ENCODE assay signal across 9 cellular contexts in the genomic region with DNA sequence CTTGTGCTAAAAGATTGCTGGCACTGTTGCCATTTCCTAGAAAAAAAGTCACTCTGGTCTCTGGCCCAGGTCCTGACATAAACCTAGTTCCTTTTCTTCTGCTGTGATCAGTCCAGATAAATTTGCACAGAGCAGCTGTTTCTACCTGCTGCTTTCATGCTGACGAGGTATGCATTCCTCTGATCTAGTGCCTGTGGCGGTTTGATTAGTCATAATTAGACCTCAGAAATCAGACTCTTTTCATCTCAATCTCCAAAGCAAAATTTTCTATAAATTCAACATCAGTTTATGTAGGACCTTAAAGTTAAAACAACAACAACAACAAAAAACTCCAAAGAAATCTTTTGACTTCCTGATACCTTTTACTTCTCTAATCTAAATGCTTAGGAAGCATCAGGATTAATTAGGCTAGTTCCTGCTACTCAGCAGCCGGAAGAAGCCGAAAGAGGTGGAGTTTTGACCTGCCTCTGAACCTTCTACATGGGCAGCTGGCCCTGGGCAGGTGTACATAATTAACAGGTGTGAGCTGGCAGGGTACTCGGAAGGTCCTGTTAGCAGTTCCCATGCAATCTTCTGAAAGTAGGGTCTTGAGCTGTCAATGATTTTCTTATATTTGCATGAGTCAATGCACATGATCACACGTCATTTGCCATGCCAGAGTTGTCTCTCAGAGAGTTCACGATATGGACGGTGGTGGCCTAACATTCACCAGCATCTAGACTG.
DNase-seq lines count a peak whose midpoint lies in the region; ATAC-seq, FAIRE-seq and TF ChIP-seq lines count a peak whose summit lies in the region.
"Had no signal": no experiment of that assay in that cellular context is flagged by ENCODE, and none has a peak within 500 bp of the region (broad histone marks: within the 10 kb centered on the region; RNA-seq: fewer than 3 reads in every experiment).

No MANE protein-coding gene starts in this region.

- POLR2A ChIA-PET in HepG2 (lab: Yijun Ruan, JAX) = no interaction called here

- peaks cover 3% of the 10 kb centered on the region for H3K4me1 Mint-ChIP-seq in T-helper 17 cell
- peaks cover 2% of the 10 kb centered on the region for H3K4me1 Mint-ChIP-seq in CD14-positive monocyte

- no peaks in the 10 kb centered on the region for H3K9me3 ChIP-seq in HepG2 (ENCODE audit: low read length)
- H3K9me3 ChIP-seq in right lobe of liver = no peaks in the 10 kb centered on the region
- H3K9me3 ChIP-seq in T-helper 17 cell (ENCODE audit: control insufficient read depth, low read length, poor library complexity, severe bottlenecking) = no peaks in the 10 kb centered on the region

- intact Hi-C loops in HepG2 (cut with micrococcal nuclease; ENCODE audit: unreplicated experiment) (no loop called here), right lobe of liver (cut with DNase I) (no loop called here), posterior vena cava (cut with DNase I) (loop anchor here in 1 of 2 donors (10.0 kb wide), 1 partner anchor 195 kb away; no protein-coding TSS in a partner anchor), CD14-positive monocyte (cut with micrococcal nuclease) (no loop called here)

- H2AFZ ChIP-seq in HepG2 (ENCODE audit: low read length) = no peak overlapping the region

- no peak overlapping the region for H3K4me2 ChIP-seq in HepG2 (ENCODE audit: low read depth, low read length)

- no peak overlapping the region for H3K27ac ChIP-seq in HepG2 (ENCODE audit: extremely low read length, insufficient read depth, low read length)
- no peak overlapping the region for H3K27ac ChIP-seq in right lobe of liver

- no peak for FAIRE-seq in HepG2 (lab: Jason Lieb, UNC)

- TF ChIP-seq CTCF in HepG2 (CRISPR knock-in tag; IDR thresholded peaks at IDR 0.05) (no peak), right lobe of liver (IDR thresholded peaks at IDR 0.05) (no peak), CD14-positive monocyte (IDR thresholded peaks at IDR 0.05) (no peak)

- no peaks in the 10 kb centered on the region for H3K79me2 ChIP-seq in HepG2 (ENCODE audit: insufficient read depth, low read length)

- no peaks in the 10 kb centered on the region for H3K36me3 ChIP-seq in HepG2 (replicated peaks in 1 of 2; ENCODE audit: control insufficient read depth in 1 of 2, insufficient read depth in 2 of 2, low read length in 2 of 2)
- no peaks in the 10 kb centered on the region for H3K36me3 ChIP-seq in right lobe of liver

- ATAC-seq in HepG2 (no peak), right lobe of liver (no peak), HG03280 (IDR thresholded peaks at IDR 0.05; ENCODE audit: unreplicated experiment) (peak; percentile 75), T-helper 17 cell (peak; percentile 77)

- H3K27ac Mint-ChIP-seq in T-helper 17 cell = peak overlapping the region; percentile 9
- no peak overlapping the region for H3K27ac Mint-ChIP-seq in CD14-positive monocyte
- H3K27ac Mint-ChIP-seq: stimulated activated naive CD8-positive, alpha-beta T cell treated with anti-CD3 and anti-CD28 coated beads, Interleukin-15, Interleukin-2, amounts not matched to agents 100 ng/mL and 50 ng/mL, for 24 hours had no signal

- H3K9ac ChIP-seq in HepG2 (ENCODE audit: insufficient read depth, low read depth, low read length) = no peak overlapping the region

- in situ Hi-C loops in HepG2 (cut with HindIII; ENCODE audit: extremely low pct_ligation_motif_present, low pct_unique_long_range_greater_than_20kb) = no loop called here

- H3K4me1 ChIP-seq in HepG2 (ENCODE audit: insufficient read depth, low read length) (peaks cover 6% of the 10 kb centered on the region), right lobe of liver (peaks cover 0 to 10% (median 0%) of the 10 kb centered on the region in 4 donors)

- H3K4me3 Mint-ChIP-seq in T-helper 17 cell (no peak overlapping the region), CD14-positive monocyte (no peak overlapping the region)
- H3K4me3 Mint-ChIP-seq: stimulated activated naive CD8-positive, alpha-beta T cell treated with anti-CD3 and anti-CD28 coated beads, Interleukin-15, Interleukin-2, amounts not matched to agents 100 ng/mL and 50 ng/mL, for 24 hours had no signal

- WGBS in HepG2 (ENCODE audit: low lambda C conversion rate) = 21% methylated on average over 8 of the region's 8 CpGs
- 80% methylated on average over 8 of the region's 8 CpGs for WGBS in right lobe of liver (ENCODE audit: insufficient coverage, low coverage, low lambda C conversion rate, missing lambda C conversion rate)

- no peak for DNase-seq in HepG2 (ENCODE audit: low spot score)
- no peak for DNase-seq in right lobe of liver
- no peak for DNase-seq in T-helper 17 cell
- DNase-seq in posterior vena cava (ENCODE audit: low spot score) = no peak
- DNase-seq in AML-193 (lab: John Stamatoyannopoulos, UW) = no peak
- no peak for DNase-seq in superior temporal gyrus (ENCODE audit: extremely low spot score)
- no peak for DNase-seq in CD14-positive monocyte (ENCODE audit: low spot score)

- H3K4me3 ChIP-seq in HepG2 (replicated peaks in 1 of 3; ENCODE audit: insufficient read depth in 1 of 3, low read depth in 2 of 3, low read length in 3 of 3) (no peak overlapping the region), right lobe of liver (no peak overlapping the region)

- peaks cover 12% of the 10 kb centered on the region for H3K27me3 Mint-ChIP-seq in T-helper 17 cell
- peaks cover 0 to 1% (median 0%) of the 10 kb centered on the region in 3 donors for H3K27me3 Mint-ChIP-seq in CD14-positive monocyte (ENCODE audit: low read depth in 3 of 3)
- H3K27me3 Mint-ChIP-seq: stimulated activated naive CD8-positive, alpha-beta T cell treated with anti-CD3 and anti-CD28 coated beads, Interleukin-15, Interleukin-2, amounts not matched to agents 100 ng/mL and 50 ng/mL, for 24 hours had no signal

- peaks cover 0 to 2% (median 0%) of the 10 kb centered on the region in 7 donors for H3K9me3 Mint-ChIP-seq in CD14-positive monocyte
- H3K9me3 Mint-ChIP-seq: stimulated activated naive CD8-positive, alpha-beta T cell treated with anti-CD3 and anti-CD28 coated beads, Interleukin-15, Interleukin-2, amounts not matched to agents 100 ng/mL and 50 ng/mL, for 24 hours had no signal

- TF ChIP-seq RAD21 in HepG2 (CRISPR knock-in tag; IDR thresholded peaks at IDR 0.05) = no peak

- no peaks in the 10 kb centered on the region for H4K20me1 ChIP-seq in HepG2 (ENCODE audit: insufficient read depth, low read length)

- TF ChIP-seq POLR2A in HepG2 (IDR thresholded peaks at IDR 0.05; ENCODE audit: insufficient read depth in 1 of 2, low read depth in 2 of 2, low read length in 2 of 2) (no peak), right lobe of liver (IDR thresholded peaks at IDR 0.05) (no peak)

- no TSS peak for BruUV-seq in HepG2 (replicated peaks; lab: Mats Ljungman, UMichigan)

- H3K36me3 Mint-ChIP-seq in T-helper 17 cell (ENCODE audit: low read depth) (no peaks in the 10 kb centered on the region), CD14-positive monocyte (no peaks in the 10 kb centered on the region)

- CTCF ChIA-PET in HepG2 (lab: Yijun Ruan, JAX; ENCODE audit: low intra/inter-chr PET ratio, low total read pairs) = no interaction called here

- TF ChIP-seq EP300 in HepG2 (IDR thresholded peaks at IDR 0.05; ENCODE audit: low read depth in 2 of 2, low read length in 2 of 2) = no peak
- TF ChIP-seq EP300 in HepG2 (CRISPR knock-in tag; IDR thresholded peaks at IDR 0.05; ENCODE audit: borderline replicate concordance) = no peak

- H3K27me3 ChIP-seq in HepG2 (ENCODE audit: control insufficient read depth in 1 of 2, insufficient read depth in 2 of 2, low read length in 2 of 2) = peaks cover 0 to 2% of the 10 kb centered on the region in 2 experiments; a peak in 1 of 5 replicates
- no peaks in the 10 kb centered on the region for H3K27me3 ChIP-seq in right lobe of liver

TF ChIP-seq in HepG2, 621 proteins besides CTCF, POLR2A, EP300 and RAD21:
- TF ChIP-seq CREB1 (IDR thresholded peaks at IDR 0.05) (peak; percentile 16; the same call in 1 of the 2 replicates), CREB1 (CRISPR knock-in tag; IDR thresholded peaks at IDR 0.05) (no peak), HOXA3 (CRISPR knock-in tag; IDR thresholded peaks at IDR 0.05) (no peak)

Comparison
In these comparisons a context has a peak if more than half of its experiments do, and no peak if none do; other contexts are left out.
1. ATAC-seq: peak in HG03280 (single experiment) and T-helper 17 cell (single experiment); none in HepG2 (single experiment) and right lobe of liver (0 of 4).